8 cellular contexts compared by ENCODE assay signal in genomic region chr3:197750863-197751737, GRCh38. TPM values are rescaled to one million over a fixed set of nuclear protein-coding genes. Genes with fewer than 3 reads are reported as not detected.
A peak's percentile ranks its signal among the peaks of the same experiment; 100 is the strongest.
DNase-seq lines count a peak whose midpoint lies in the region; ATAC-seq and TF ChIP-seq lines count a peak whose summit lies in the region.

No MANE protein-coding gene starts in this region.

- H3K36me3 Mint-ChIP-seq in GM23338 (ENCODE audit: low read depth): no peaks in the 10 kb centered on the region; the same call in 2 of the 3 replicates

- intact Hi-C loops in body of pancreas (cut with DNase I): no loop called here

- CTCF ChIA-PET in AG04449 (lab: Yijun Ruan, JAX): interaction anchor here (0.9 to 1.4 kb wide), 3 partner anchors 10 to 191 kb away, joined by 3 read pairs; no protein-coding TSS in a partner anchor

- H4K20me1 ChIP-seq in GM23338 (replicated peaks; ENCODE audit: insufficient read depth): 0 out of 2 replicates have a peak, but pooled peaks cover 5% of the 10 kb centered on the region

- H3K27me3 Mint-ChIP-seq in GM23338 (ENCODE audit: insufficient read depth, low read depth, poor library complexity): peaks cover 23% of the 10 kb centered on the region

- no peak overlapping the region for H3K27ac Mint-ChIP-seq in GM23338

- TF ChIP-seq CTCF in AG04449 (IDR thresholded peaks at IDR 0.05; ENCODE audit: insufficient read depth, low read length, missing control alignments) (no peak), GM23338 (conservative IDR thresholded peaks at IDR 0.05; ENCODE audit: low read depth in 2 of 2) (no peak), body of pancreas (IDR thresholded peaks at IDR 0.05) (no peak)

- H3K79me2 ChIP-seq in GM23338 (replicated peaks; ENCODE audit: insufficient read depth): peaks cover 33% of the 10 kb centered on the region

- H3K9me3 ChIP-seq in body of pancreas: no peaks in the 10 kb centered on the region
- H3K9me3 ChIP-seq in iPS-18c (ENCODE audit: control insufficient read depth, insufficient read depth, low read length): no peaks in the 10 kb centered on the region
- H3K9me3 ChIP-seq in skeletal muscle satellite cell (replicated peaks; ENCODE audit: low read length): no peaks in the 10 kb centered on the region

- no peak for ATAC-seq in GM23338
- no peak for ATAC-seq in body of pancreas
- no peak for ATAC-seq in HG03039 (IDR thresholded peaks at IDR 0.05; ENCODE audit: unreplicated experiment)

- WGBS in body of pancreas, 2 donors: 2 to 8% methylated on average over 35 of the region's 35 CpGs

- DNase-seq in AG04449 (ENCODE audit: low read depth, low spot score) (no peak), GM23338 (ENCODE audit: low spot score) (no peak), SK-N-DZ (ENCODE audit: low spot score) (peak; percentile 32), body of pancreas (peak; percentile 37 to 55 (median 40))
- no peak for DNase-seq in activated CD4-positive, CD25-positive, alpha-beta regulatory T cell (lab: John Stamatoyannopoulos, UW)

- no peaks in the 10 kb centered on the region for H3K9me3 Mint-ChIP-seq in GM23338

- H3K4me1 ChIP-seq in GM23338 (ENCODE audit: insufficient read depth) (peaks cover 25% of the 10 kb centered on the region), body of pancreas (peaks cover 39% of the 10 kb centered on the region), skeletal muscle satellite cell (ENCODE audit: control insufficient read depth, insufficient read depth, low read length) (peaks cover 17% of the 10 kb centered on the region)

- H3K4me2 ChIP-seq in GM23338 (peak overlapping the region; percentile 95), skeletal muscle satellite cell (ENCODE audit: low read length) (peak overlapping the region; percentile 98)

- H3K4me1 Mint-ChIP-seq in GM23338: peaks cover 21% of the 10 kb centered on the region

- POLR2A ChIA-PET in AG04449 (lab: Yijun Ruan, JAX): interaction anchor here (0.8 kb wide), 1 partner anchor 39 kb away, joined by 3 read pairs; no protein-coding TSS in a partner anchor

- no peak overlapping the region for H3K27ac ChIP-seq in GM23338 (ENCODE audit: low read depth)
- peak overlapping the region; percentile 88 to 94 (median 92) for H3K27ac ChIP-seq in body of pancreas

- no peak for TF ChIP-seq POLR2A in body of pancreas (IDR thresholded peaks at IDR 0.05)

- H2AFZ ChIP-seq in GM23338: peak overlapping the region; percentile 95

- peaks cover 13% of the 10 kb centered on the region; the same call in 1 of the 2 replicates for H3F3A ChIP-seq in GM23338 (replicated peaks; ENCODE audit: low read depth)

- peak overlapping the region; percentile 89 for H3K9ac ChIP-seq in skeletal muscle satellite cell (ENCODE audit: low read depth, low read length)

- peak overlapping the region; percentile 79 for H3K4me3 ChIP-seq in AG04449 (ENCODE audit: low read depth, low read length)
- H3K4me3 ChIP-seq in GM23338: peak overlapping the region; percentile 91
- H3K4me3 ChIP-seq in body of pancreas: peak overlapping the region in 1 of 2 donors; percentile 71
- peak overlapping the region; percentile 80 for H3K4me3 ChIP-seq in iPS-18c (ENCODE audit: insufficient read depth, low read depth, low read length)
- peak overlapping the region; percentile 88 for H3K4me3 ChIP-seq in skeletal muscle satellite cell (ENCODE audit: low read length)

- peaks cover 54% of the 10 kb centered on the region for H3K27me3 ChIP-seq in GM23338 (ENCODE audit: insufficient read depth)
- no peaks in the 10 kb centered on the region for H3K27me3 ChIP-seq in body of pancreas
- no peaks in the 10 kb centered on the region for H3K27me3 ChIP-seq in skeletal muscle satellite cell (ENCODE audit: control insufficient read depth, insufficient read depth, low read length)

- H3K9me2 ChIP-seq in GM23338 (ENCODE audit: insufficient read depth): no peaks in the 10 kb centered on the region

- H3K36me3 ChIP-seq in GM23338 (ENCODE audit: insufficient read depth): no peaks in the 10 kb centered on the region
- no peaks in the 10 kb centered on the region for H3K36me3 ChIP-seq in body of pancreas (replicated peaks in 1 of 2; ENCODE audit: insufficient read depth in 1 of 2, low read depth in 2 of 2)
- H3K36me3 ChIP-seq in skeletal muscle satellite cell (ENCODE audit: insufficient read depth, low read length): no peaks in the 10 kb centered on the region

- peak overlapping the region; percentile 94 for H3K4me3 Mint-ChIP-seq in GM23338

TF ChIP-seq in GM23338, 12 proteins besides CTCF, POLR2A, EP300 and RAD21:
- TF ChIP-seq ETS1 (IDR thresholded peaks at IDR 0.05): no peak
- TF ChIP-seq EZH2phosphoT487 (IDR thresholded peaks at IDR 0.05; ENCODE audit: unreplicated experiment): no peak
- TF ChIP-seq REST (IDR thresholded peaks at IDR 0.05; ENCODE audit: unreplicated experiment): no peak
- no peak for TF ChIP-seq ZNF331 (CRISPR knock-in tag; IDR thresholded peaks at IDR 0.05; ENCODE audit: low read depth)
- no peak for TF ChIP-seq STAT1 (IDR thresholded peaks at IDR 0.05; ENCODE audit: unreplicated experiment)

RNA-seq across cellular contexts. Expression of gene FYTTD1, which starts 1.4 kb away (rescaled TPM):
- total RNA-seq in GM23338 (2014; rRNA removed; shearing (Covaris generic)): 13.7 and 24.7 TPM in 2 replicates
- 14.0 and 14.8 TPM in 2 replicates for polyA plus RNA-seq in GM23338 (2016; fragmentation: Nextera tagmentation; extraction: Ambion mirVana)
- polyA plus RNA-seq in SK-N-DZ (2014; cell fraction: cytosol; rRNA removed): 37.3 and 42.3 TPM in 2 replicates
- 27.8 and 37.0 TPM in 2 replicates for polyA plus RNA-seq in SK-N-DZ (2014; cell fraction: nucleus; rRNA removed)
- 10 to 100 TPM; 13.8 to 16.3 TPM for total RNA-seq in body of pancreas
- 23.8 and 34.5 TPM in 2 replicates for total RNA-seq in skeletal muscle satellite cell (2012; rRNA removed)

RNA-seq across cellular contexts. Expression of gene RUBCN, which starts 14.4 kb away (rescaled TPM):
- total RNA-seq in GM23338 (2014; rRNA removed; shearing (Covaris generic)): 23.8 and 33.2 TPM in 2 replicates
- 11.3 and 13.1 TPM in 2 replicates for polyA plus RNA-seq in GM23338 (2016; fragmentation: Nextera tagmentation; extraction: Ambion mirVana)
- polyA plus RNA-seq in SK-N-DZ (2014; cell fraction: cytosol; rRNA removed): 11.3 and 12.7 TPM in 2 replicates
- polyA plus RNA-seq in SK-N-DZ (2014; cell fraction: nucleus; rRNA removed): 14.2 and 22.1 TPM in 2 replicates
- 10 to 100 TPM; 23.1 to 33.0 TPM for total RNA-seq in body of pancreas
- 13.2 and 13.8 TPM in 2 replicates for total RNA-seq in skeletal muscle satellite cell (2012; rRNA removed)

RNA-seq across cellular contexts. Expression of gene LRCH3, which starts 40.0 kb away (rescaled TPM):
- total RNA-seq in GM23338 (2014; rRNA removed; shearing (Covaris generic)): 60.0 and 66.8 TPM in 2 replicates
- polyA plus RNA-seq in GM23338 (2016; fragmentation: Nextera tagmentation; extraction: Ambion mirVana): 17.1 and 22.9 TPM in 2 replicates
- 23.5 and 25.5 TPM in 2 replicates for polyA plus RNA-seq in SK-N-DZ (2014; cell fraction: cytosol; rRNA removed)
- 33.4 and 53.4 TPM in 2 replicates for polyA plus RNA-seq in SK-N-DZ (2014; cell fraction: nucleus; rRNA removed)
- total RNA-seq in body of pancreas: 10 to 100 TPM; 26.7 to 29.0 TPM
- total RNA-seq in skeletal muscle satellite cell (2012; rRNA removed): 32.4 and 95.0 TPM in 2 replicates

Comparison
In these comparisons a context has a peak if more than half of its experiments do, and no peak if none do; other contexts are left out.
1. DNase-seq: peak in SK-N-DZ (single experiment) and body of pancreas (4 of 4); none in AG04449 (single experiment), GM23338 (single experiment) and activated CD4-positive, CD25-positive, alpha-beta regulatory T cell (0 of 4).